ENCODE assay signal across 21 cellular contexts in genomic region chr2:240499309-240500301, GRCh38. TPM values are rescaled to one million over a fixed set of nuclear protein-coding genes. Genes with fewer than 3 reads are reported as not detected.
DNase-seq lines count a peak whose midpoint lies in the region; ATAC-seq and TF ChIP-seq lines count a peak whose summit lies in the region.
"Had no signal": no experiment of that assay in that cellular context is flagged by ENCODE, and none has a peak within 500 bp of the region (broad histone marks: within the 10 kb centered on the region; RNA-seq: fewer than 3 reads in every experiment).

No MANE protein-coding gene starts in this region.

- intact Hi-C loops in Right ventricle myocardium superior (cut with DNase I): no loop called here

- H3K4me1 ChIP-seq in right atrium auricular region: no peaks in the 10 kb centered on the region
- no peaks in the 10 kb centered on the region for H3K4me1 ChIP-seq in lung (ENCODE audit: control insufficient read depth in 2 of 2, insufficient read depth in 2 of 2, low read length in 2 of 2)
- H3K4me1 ChIP-seq: gastroesophageal sphincter, SJSA1, suprapubic skin had no signal

- H3K27me3 ChIP-seq in right atrium auricular region: no peaks in the 10 kb centered on the region
- no peaks in the 10 kb centered on the region for H3K27me3 ChIP-seq in lung (ENCODE audit: control insufficient read depth, insufficient read depth)
- H3K27me3 ChIP-seq: gastroesophageal sphincter, ovary, SJSA1, suprapubic skin had no signal

- H3K4me3 ChIP-seq in right atrium auricular region: no peak overlapping the region
- no peak overlapping the region for H3K4me3 ChIP-seq in lung
- H3K4me3 ChIP-seq: gastroesophageal sphincter, ovary, SJSA1, suprapubic skin had no signal

- H3K4me1 Mint-ChIP-seq in type B pancreatic cell (ENCODE audit: unreplicated experiment): no peaks in the 10 kb centered on the region
- no peaks in the 10 kb centered on the region for H3K4me1 Mint-ChIP-seq in T-helper 2 cell treated with Interferon-gamma antibody and Interleukin-4, amounts not matched to agents 5 μg/mL and 100 μg/mL, for 36 hours (ENCODE audit: low read depth)
- H3K4me1 Mint-ChIP-seq: central memory CD8-positive, alpha-beta T cell; WTC11 had no signal

- H3K27ac Mint-ChIP-seq in type B pancreatic cell: no peak overlapping the region
- H3K27ac Mint-ChIP-seq in T-helper 2 cell treated with Interferon-gamma antibody and Interleukin-4, amounts not matched to agents 5 μg/mL and 100 μg/mL, for 36 hours: no peak overlapping the region
- H3K27ac Mint-ChIP-seq: CD8-positive, alpha-beta T cell; WTC11 had no signal

- TF ChIP-seq CTCF in right atrium auricular region (IDR thresholded peaks at IDR 0.05) (no peak), lung (IDR thresholded peaks at IDR 0.05; ENCODE audit: control extremely low read depth, extremely low read depth) (no peak), type B pancreatic cell (conservative IDR thresholded peaks at IDR 0.05) (no peak)

- DNase-seq in right atrium auricular region (ENCODE audit: low spot score): peak; percentile 48
- DNase-seq in Right ventricle myocardium superior: no peak
- DNase-seq in activated CD8-positive, alpha-beta memory T cell treated with anti-CD3 and anti-CD28 coated beads, Interleukin-2, amount 50 U/mL, for 48 hours: peak; percentile 45
- DNase-seq in lung (ENCODE audit: low spot score): peak; percentile 22
- peak; percentile 63 for DNase-seq in type B pancreatic cell (ENCODE audit: extremely low spot score, unreplicated experiment)
- no peak for DNase-seq in T-helper 2 cell treated with Interferon-gamma antibody and Interleukin-4, amounts not matched to agents 5 μg/mL and 100 μg/mL, for 36 hours (ENCODE audit: low spot score)
- DNase-seq in NCI-H1930 (lab: John Stamatoyannopoulos, UW): no peak
- DNase-seq: activated naive CD4-positive, alpha-beta T cell; DMS79; NCI-H1417 treated with DMSO at 0.1 percent for 48 hours; NCI-H2171 treated with DMSO at 0.1 percent for 48 hours; NCI-H774; ovary; stimulated activated CD4-positive, alpha-beta T cell treated with anti-CD3 and anti-CD28 coated beads, Interleukin-4, amount 100 ng/mL, for 1 hour had no signal

- H3K9me3 ChIP-seq in right atrium auricular region (no peaks in the 10 kb centered on the region), lung (ENCODE audit: control insufficient read depth in 2 of 2, insufficient read depth in 1 of 2, low read length in 1 of 2) (no peaks in the 10 kb centered on the region)
- H3K9me3 ChIP-seq: gastroesophageal sphincter, ovary, SJSA1, suprapubic skin had no signal

- ATAC-seq in Right ventricle myocardium superior (ENCODE audit: poor library complexity): no peak
- ATAC-seq in lung (ENCODE audit: insufficient read depth, low FRiP score): no peak
- ATAC-seq: CD8-positive, alpha-beta T cell; gastroesophageal sphincter; HCT116; WTC11 had no signal

- H3K27ac ChIP-seq in right atrium auricular region (no peak overlapping the region), lung (ENCODE audit: low read depth in 1 of 2, low read length in 1 of 2) (no peak overlapping the region)
- H3K27ac ChIP-seq: gastroesophageal sphincter, ovary, SJSA1, suprapubic skin had no signal

- no peaks in the 10 kb centered on the region for H3K9me3 Mint-ChIP-seq in type B pancreatic cell
- H3K9me3 Mint-ChIP-seq in T-helper 2 cell treated with Interferon-gamma antibody and Interleukin-4, amounts not matched to agents 5 μg/mL and 100 μg/mL, for 36 hours: no peaks in the 10 kb centered on the region
- H3K9me3 Mint-ChIP-seq: CD8-positive, alpha-beta T cell; central memory CD8-positive, alpha-beta T cell had no signal

- no peaks in the 10 kb centered on the region for H3K27me3 Mint-ChIP-seq in type B pancreatic cell
- no peaks in the 10 kb centered on the region for H3K27me3 Mint-ChIP-seq in T-helper 2 cell treated with Interferon-gamma antibody and Interleukin-4, amounts not matched to agents 5 μg/mL and 100 μg/mL, for 36 hours (ENCODE audit: low read depth)
- H3K27me3 Mint-ChIP-seq: central memory CD8-positive, alpha-beta T cell had no signal

- no peaks in the 10 kb centered on the region for H3K36me3 ChIP-seq in right atrium auricular region
- peaks cover 3 to 20% of the 10 kb centered on the region in 2 donors for H3K36me3 ChIP-seq in lung (ENCODE audit: control insufficient read depth in 2 of 2, insufficient read depth in 2 of 2, low read length in 2 of 2)
- H3K36me3 ChIP-seq: ovary, SJSA1 had no signal

- H3K4me3 Mint-ChIP-seq in type B pancreatic cell: no peak overlapping the region
- no peak overlapping the region for H3K4me3 Mint-ChIP-seq in T-helper 2 cell treated with Interferon-gamma antibody and Interleukin-4, amounts not matched to agents 5 μg/mL and 100 μg/mL, for 36 hours
- H3K4me3 Mint-ChIP-seq: CD8-positive, alpha-beta T cell; central memory CD8-positive, alpha-beta T cell; WTC11 had no signal

- WGBS in lung, 2 donors: 92 to 94% methylated on average over 32 of the region's 32 CpGs

- peaks cover 6% of the 10 kb centered on the region for H3K36me3 Mint-ChIP-seq in type B pancreatic cell
- H3K36me3 Mint-ChIP-seq in T-helper 2 cell treated with Interferon-gamma antibody and Interleukin-4, amounts not matched to agents 5 μg/mL and 100 μg/mL, for 36 hours (ENCODE audit: low read depth): peaks cover 8% of the 10 kb centered on the region

RNA-seq across cellular contexts. Expression of gene ANKMY1, which starts 58.2 kb away (rescaled TPM):
- total RNA-seq in right atrium auricular region (1 to 10 TPM; 3.7 to 7.9 TPM), Right ventricle myocardium superior (5.6 TPM), lung (10 to 100 TPM; 15.8 to 34.8 TPM), type B pancreatic cell (ENCODE audit: low replicate concordance) (13.4 and 16.8 TPM in 2 replicates)
- polyA plus RNA-seq in lung: 10 to 100 TPM in 1 of 2 donors, 1 to 10 TPM in 1; 9.3 to 13.9 TPM

Comparison
In these comparisons a context has a peak if more than half of its experiments do, and no peak if none do; other contexts are left out.
1. DNase-seq: peak in right atrium auricular region (single experiment), activated CD8-positive, alpha-beta memory T cell treated with anti-CD3 and anti-CD28 coated beads, Interleukin-2, amount 50 U/mL, for 48 hours (single experiment), lung (single experiment) and type B pancreatic cell (single experiment); none in Right ventricle myocardium superior (single experiment), T-helper 2 cell treated with Interferon-gamma antibody and Interleukin-4, amounts not matched to agents 5 μg/mL and 100 μg/mL, for 36 hours (single experiment) and NCI-H1930 (0 of 2).